Comparison of ENCODE assay signal across 1 cellular context in genomic region chrX:154002215-154002719, GRCh38.
TF ChIP-seq lines count a peak whose summit lies in the region.

No MANE protein-coding gene starts in this region.

TF ChIP-seq in K562, 482 proteins besides CTCF, POLR2A, EP300 and RAD21 (continued from another document and continues in another):
- TF ChIP-seq ZNF512 (tag; IDR thresholded peaks at IDR 0.05) (no peak), RBM14 (IDR thresholded peaks at IDR 0.05; ENCODE audit: borderline replicate concordance, insufficient read depth, low read depth, low read length) (no peak), BHLHE40 (IDR thresholded peaks at IDR 0.05; ENCODE audit: low read length) (no peak), CC2D1A (IDR thresholded peaks at IDR 0.05) (no peak), MLX (CRISPR knock-in tag; conservative IDR thresholded peaks at IDR 0.05) (no peak), PCBP1 (IDR thresholded peaks at IDR 0.05; ENCODE audit: low read depth, low read length, poor library complexity, severe bottlenecking) (no peak), RREB1 (CRISPR knock-in tag; IDR thresholded peaks at IDR 0.05) (peak; percentile 79; the same call in 1 of the 2 replicates), PHF8 (IDR thresholded peaks at IDR 0.05; ENCODE audit: borderline replicate concordance, low read length) (peak; percentile 36; the same call in 1 of the 2 replicates), ZFP30 (CRISPR knock-in tag; IDR thresholded peaks at IDR 0.05; ENCODE audit: borderline replicate concordance) (no peak), HDAC2 (IDR thresholded peaks at IDR 0.05) (no peak), CGGBP1 (CRISPR knock-in tag; IDR thresholded peaks at IDR 0.05) (no peak), KLF6 (CRISPR knock-in tag; IDR thresholded peaks at IDR 0.05; ENCODE audit: borderline replicate concordance) (peak; percentile 96), ZNF347 (CRISPR knock-in tag; IDR thresholded peaks at IDR 0.05; ENCODE audit: low read depth) (no peak), GABPB2 (CRISPR knock-in tag; conservative IDR thresholded peaks at IDR 0.05) (no peak), KDM1A (IDR thresholded peaks at IDR 0.05) (no peak), TBP (optimal IDR thresholded peaks at IDR 0.05; ENCODE audit: low read depth, low read length) (peak; percentile 39), FOXK2 (conservative IDR thresholded peaks at IDR 0.05 in 1 of 2, IDR thresholded peaks at IDR 0.05 in 1 of 2; ENCODE audit: low read depth in 2 of 2) (no peak), NR4A1 (CRISPR knock-in tag; IDR thresholded peaks at IDR 0.05) (peak; percentile 98), NR4A1 (tag; IDR thresholded peaks at IDR 0.05) (peak; percentile 99), ZNF253 (CRISPR knock-in tag; conservative IDR thresholded peaks at IDR 0.05) (no peak), ZNF589 (CRISPR knock-in tag; IDR thresholded peaks at IDR 0.05; ENCODE audit: low read depth) (peak; percentile 94), EP400 (IDR thresholded peaks at IDR 0.05) (peak; percentile 51)
- TF ChIP-seq, protein P1, sequence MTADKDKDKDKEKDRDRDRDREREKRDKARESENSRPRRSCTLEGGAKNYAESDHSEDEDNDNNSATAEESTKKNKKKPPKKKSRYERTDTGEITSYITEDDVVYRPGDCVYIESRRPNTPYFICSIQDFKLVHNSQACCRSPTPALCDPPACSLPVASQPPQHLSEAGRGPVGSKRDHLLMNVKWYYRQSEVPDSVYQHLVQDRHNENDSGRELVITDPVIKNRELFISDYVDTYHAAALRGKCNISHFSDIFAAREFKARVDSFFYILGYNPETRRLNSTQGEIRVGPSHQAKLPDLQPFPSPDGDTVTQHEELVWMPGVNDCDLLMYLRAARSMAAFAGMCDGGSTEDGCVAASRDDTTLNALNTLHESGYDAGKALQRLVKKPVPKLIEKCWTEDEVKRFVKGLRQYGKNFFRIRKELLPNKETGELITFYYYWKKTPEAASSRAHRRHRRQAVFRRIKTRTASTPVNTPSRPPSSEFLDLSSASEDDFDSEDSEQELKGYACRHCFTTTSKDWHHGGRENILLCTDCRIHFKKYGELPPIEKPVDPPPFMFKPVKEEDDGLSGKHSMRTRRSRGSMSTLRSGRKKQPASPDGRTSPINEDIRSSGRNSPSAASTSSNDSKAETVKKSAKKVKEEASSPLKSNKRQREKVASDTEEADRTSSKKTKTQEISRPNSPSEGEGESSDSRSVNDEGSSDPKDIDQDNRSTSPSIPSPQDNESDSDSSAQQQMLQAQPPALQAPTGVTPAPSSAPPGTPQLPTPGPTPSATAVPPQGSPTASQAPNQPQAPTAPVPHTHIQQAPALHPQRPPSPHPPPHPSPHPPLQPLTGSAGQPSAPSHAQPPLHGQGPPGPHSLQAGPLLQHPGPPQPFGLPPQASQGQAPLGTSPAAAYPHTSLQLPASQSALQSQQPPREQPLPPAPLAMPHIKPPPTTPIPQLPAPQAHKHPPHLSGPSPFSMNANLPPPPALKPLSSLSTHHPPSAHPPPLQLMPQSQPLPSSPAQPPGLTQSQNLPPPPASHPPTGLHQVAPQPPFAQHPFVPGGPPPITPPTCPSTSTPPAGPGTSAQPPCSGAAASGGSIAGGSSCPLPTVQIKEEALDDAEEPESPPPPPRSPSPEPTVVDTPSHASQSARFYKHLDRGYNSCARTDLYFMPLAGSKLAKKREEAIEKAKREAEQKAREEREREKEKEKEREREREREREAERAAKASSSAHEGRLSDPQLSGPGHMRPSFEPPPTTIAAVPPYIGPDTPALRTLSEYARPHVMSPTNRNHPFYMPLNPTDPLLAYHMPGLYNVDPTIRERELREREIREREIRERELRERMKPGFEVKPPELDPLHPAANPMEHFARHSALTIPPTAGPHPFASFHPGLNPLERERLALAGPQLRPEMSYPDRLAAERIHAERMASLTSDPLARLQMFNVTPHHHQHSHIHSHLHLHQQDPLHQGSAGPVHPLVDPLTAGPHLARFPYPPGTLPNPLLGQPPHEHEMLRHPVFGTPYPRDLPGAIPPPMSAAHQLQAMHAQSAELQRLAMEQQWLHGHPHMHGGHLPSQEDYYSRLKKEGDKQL (CRISPR knock-in tag; IDR thresholded peaks at IDR 0.05; ENCODE audit: borderline replicate concordance): no peak
- TF ChIP-seq, protein P2, sequence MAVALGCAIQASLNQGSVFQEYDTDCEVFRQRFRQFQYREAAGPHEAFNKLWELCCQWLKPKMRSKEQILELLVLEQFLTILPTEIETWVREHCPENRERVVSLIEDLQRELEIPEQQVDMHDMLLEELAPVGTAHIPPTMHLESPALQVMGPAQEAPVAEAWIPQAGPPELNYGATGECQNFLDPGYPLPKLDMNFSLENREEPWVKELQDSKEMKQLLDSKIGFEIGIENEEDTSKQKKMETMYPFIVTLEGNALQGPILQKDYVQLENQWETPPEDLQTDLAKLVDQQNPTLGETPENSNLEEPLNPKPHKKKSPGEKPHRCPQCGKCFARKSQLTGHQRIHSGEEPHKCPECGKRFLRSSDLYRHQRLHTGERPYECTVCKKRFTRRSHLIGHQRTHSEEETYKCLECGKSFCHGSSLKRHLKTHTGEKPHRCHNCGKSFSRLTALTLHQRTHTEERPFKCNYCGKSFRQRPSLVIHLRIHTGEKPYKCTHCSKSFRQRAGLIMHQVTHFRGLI (CRISPR knock-in tag; IDR thresholded peaks at IDR 0.05): peak; percentile 87
- TF ChIP-seq, protein P3, sequence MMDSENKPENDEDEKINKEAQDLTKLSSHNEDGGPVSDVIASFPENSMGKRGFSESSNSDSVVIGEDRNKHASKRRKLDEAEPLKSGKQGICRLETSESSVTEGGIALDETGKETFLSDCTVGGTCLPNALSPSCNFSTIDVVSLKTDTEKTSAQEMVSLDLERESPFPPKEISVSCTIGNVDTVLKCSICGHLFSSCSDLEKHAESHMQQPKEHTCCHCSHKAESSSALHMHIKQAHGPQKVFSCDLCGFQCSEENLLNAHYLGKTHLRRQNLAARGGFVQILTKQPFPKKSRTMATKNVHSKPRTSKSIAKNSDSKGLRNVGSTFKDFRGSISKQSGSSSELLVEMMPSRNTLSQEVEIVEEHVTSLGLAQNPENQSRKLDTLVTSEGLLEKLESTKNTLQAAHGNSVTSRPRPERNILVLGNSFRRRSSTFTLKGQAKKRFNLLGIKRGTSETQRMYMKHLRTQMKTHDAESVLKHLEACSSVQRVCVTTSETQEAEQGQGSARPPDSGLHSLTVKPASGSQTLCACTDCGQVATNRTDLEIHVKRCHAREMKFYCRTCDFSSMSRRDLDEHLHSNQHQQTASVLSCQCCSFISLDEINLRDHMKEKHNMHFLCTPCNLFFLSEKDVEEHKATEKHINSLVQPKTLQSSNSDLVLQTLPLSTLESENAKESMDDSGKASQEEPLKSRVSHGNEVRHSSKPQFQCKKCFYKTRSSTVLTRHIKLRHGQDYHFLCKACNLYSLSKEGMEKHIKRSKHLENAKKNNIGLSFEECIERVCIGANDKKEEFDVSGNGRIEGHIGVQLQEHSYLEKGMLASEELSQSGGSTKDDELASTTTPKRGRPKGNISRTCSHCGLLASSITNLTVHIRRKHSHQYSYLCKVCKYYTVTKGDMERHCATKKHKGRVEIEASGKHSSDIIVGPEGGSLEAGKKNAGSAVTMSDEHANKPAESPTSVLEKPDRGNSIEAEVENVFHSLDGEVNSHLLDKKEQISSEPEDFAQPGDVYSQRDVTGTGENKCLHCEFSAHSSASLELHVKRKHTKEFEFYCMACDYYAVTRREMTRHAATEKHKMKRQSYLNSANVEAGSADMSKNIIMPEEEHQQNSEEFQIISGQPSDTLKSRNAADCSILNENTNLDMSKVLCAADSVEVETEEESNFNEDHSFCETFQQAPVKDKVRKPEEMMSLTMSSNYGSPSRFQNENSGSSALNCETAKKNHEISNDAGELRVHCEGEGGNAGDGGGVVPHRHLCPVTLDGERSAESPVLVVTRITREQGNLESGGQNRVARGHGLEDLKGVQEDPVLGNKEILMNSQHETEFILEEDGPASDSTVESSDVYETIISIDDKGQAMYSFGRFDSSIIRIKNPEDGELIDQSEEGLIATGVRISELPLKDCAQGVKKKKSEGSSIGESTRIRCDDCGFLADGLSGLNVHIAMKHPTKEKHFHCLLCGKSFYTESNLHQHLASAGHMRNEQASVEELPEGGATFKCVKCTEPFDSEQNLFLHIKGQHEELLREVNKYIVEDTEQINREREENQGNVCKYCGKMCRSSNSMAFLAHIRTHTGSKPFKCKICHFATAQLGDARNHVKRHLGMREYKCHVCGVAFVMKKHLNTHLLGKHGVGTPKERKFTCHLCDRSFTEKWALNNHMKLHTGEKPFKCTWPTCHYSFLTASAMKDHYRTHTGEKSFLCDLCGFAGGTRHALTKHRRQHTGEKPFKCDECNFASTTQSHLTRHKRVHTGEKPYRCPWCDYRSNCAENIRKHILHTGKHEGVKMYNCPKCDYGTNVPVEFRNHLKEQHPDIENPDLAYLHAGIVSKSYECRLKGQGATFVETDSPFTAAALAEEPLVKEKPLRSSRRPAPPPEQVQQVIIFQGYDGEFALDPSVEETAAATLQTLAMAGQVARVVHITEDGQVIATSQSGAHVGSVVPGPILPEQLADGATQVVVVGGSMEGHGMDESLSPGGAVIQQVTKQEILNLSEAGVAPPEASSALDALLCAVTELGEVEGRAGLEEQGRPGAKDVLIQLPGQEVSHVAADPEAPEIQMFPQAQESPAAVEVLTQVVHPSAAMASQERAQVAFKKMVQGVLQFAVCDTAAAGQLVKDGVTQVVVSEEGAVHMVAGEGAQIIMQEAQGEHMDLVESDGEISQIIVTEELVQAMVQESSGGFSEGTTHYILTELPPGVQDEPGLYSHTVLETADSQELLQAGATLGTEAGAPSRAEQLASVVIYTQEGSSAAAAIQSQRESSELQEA (IDR thresholded peaks at IDR 0.05; ENCODE audit: low read depth): no peak
